Comparison of ENCODE assay signal across 8 cellular contexts in the genomic region with DNA sequence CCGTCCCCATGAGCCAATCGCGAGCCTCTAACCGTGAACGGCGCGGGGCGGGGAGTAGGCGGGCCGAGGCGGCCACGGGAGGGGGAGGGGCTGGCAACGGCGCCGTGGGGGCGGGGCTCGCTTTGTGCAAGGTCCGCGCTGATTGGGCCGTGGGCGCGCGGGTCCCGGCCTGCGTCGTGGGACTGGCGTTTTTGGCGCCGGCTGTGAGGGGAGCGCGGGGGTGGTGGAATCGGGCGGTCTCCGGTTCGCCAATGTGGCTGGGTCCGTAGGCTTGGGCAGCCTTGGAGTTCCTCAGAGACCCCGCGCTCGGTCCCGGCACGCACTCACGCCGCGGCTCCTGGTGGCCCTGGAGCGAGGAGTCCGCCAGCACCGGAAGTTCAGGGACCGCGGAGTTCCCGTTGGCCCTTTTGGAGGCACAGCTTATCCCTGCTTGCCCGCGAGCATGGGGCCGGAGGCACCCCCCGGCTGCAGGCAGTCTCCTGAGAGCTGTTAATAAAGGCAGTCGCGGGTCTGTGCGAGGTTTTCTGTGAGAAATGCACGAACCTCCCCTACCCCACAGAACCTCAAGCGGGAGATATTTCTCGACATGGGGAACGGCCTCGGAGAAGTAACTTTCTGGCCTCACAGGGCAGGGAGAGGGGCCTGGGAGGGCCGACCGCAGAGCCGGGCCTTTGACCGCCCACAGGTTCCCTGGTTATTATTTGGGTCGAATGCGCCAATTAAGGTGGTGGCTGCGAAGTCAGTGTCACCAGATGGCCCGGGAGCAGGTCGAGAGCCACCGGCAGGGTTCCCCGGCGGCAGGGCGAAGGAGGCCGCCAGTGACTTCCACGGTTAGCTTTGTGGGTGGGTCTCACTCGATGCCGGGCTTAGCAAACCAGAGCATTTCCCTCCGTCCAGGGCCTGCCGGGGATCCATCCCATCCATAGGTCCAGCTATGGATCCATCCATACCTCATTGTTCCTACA. TPM values are rescaled to one million over a fixed set of nuclear protein-coding genes. Genes with fewer than 3 reads are reported as not detected.
DNase-seq lines count a peak whose midpoint lies in the region; ATAC-seq and TF ChIP-seq lines count a peak whose summit lies in the region.

No MANE protein-coding gene starts in this region.

- POLR2A ChIA-PET in activated CD4-positive, alpha-beta memory T cell treated with anti-CD3 and anti-CD28 coated beads, Interleukin-2, amount 10 ng/mL, durations not matched to agents 7 days and 5 days (lab: Charles Lee) = interaction anchor here (0.7 to 10.7 kb wide), 43 partner anchors 12 to 1543 kb away, joined by 3 to 245 read pairs (median 4); a partner anchor contains a TSS

- peak overlapping the region; percentile 99 for H3K27ac Mint-ChIP-seq in activated CD4-positive, alpha-beta memory T cell treated with anti-CD3 and anti-CD28 coated beads, Interleukin-2, amount 10 ng/mL, durations not matched to agents 7 days and 5 days

- no peaks in the 10 kb centered on the region for H3K9me3 Mint-ChIP-seq in activated CD4-positive, alpha-beta memory T cell treated with anti-CD3 and anti-CD28 coated beads, Interleukin-2, amount 10 ng/mL, durations not matched to agents 7 days and 5 days

- TF ChIP-seq CTCF in GM13976 (IDR thresholded peaks at IDR 0.05; ENCODE audit: borderline replicate concordance, control extremely low read depth, extremely low read depth, insufficient read depth, missing control alignments) = no peak

- in situ Hi-C loops in GM13976 (cut with MboI; ENCODE audit: low sequenced_read_pairs, unreplicated experiment) = no loop called here

- H3K36me3 Mint-ChIP-seq in activated CD4-positive, alpha-beta memory T cell treated with anti-CD3 and anti-CD28 coated beads, Interleukin-2, amount 10 ng/mL, durations not matched to agents 7 days and 5 days (ENCODE audit: low read depth) = peaks cover 39% of the 10 kb centered on the region

- H3K4me3 Mint-ChIP-seq in activated CD4-positive, alpha-beta memory T cell treated with anti-CD3 and anti-CD28 coated beads, Interleukin-2, amount 10 ng/mL, durations not matched to agents 7 days and 5 days = peak overlapping the region; percentile 99

- CTCF ChIA-PET in activated CD4-positive, alpha-beta memory T cell treated with anti-CD3 and anti-CD28 coated beads, Interleukin-2, amount 10 ng/mL, durations not matched to agents 7 days and 5 days (lab: Charles Lee) = interaction anchor here (0.7 to 7.4 kb wide), 16 partner anchors 11 to 412 kb away, joined by 3 to 95 read pairs (median 4); no protein-coding TSS in a partner anchor

- DNase-seq in GM13976 (ENCODE audit: low spot score) (peak; percentile 99), NCI-H345 treated with DMSO at 0.1 percent for 48 hours (lab: John Stamatoyannopoulos, UW; ENCODE audit: unreplicated experiment) (peak; percentile 96), ecto neural progenitor cell (ENCODE audit: low spot score) (peak; percentile 99), medulla oblongata (ENCODE audit: extremely low spot score) (peak; percentile 98)
- DNase-seq in activated CD4-positive, alpha-beta memory T cell treated with anti-CD3 and anti-CD28 coated beads, Interleukin-2, amount 10 ng/mL, durations not matched to agents 7 days and 5 days = peak; percentile 99
- DNase-seq in stimulated activated CD4-positive, alpha-beta T cell treated with anti-CD3 and anti-CD28 coated beads, TNF-alpha, amount 100 ng/mL, for 48 hours (ENCODE audit: low read depth in 3 of 3) = peak; percentile 98 to 99 (median 99)

- peak; percentile 0 for ATAC-seq in HG02970 (IDR thresholded peaks at IDR 0.05; ENCODE audit: low FRiP score, unreplicated experiment)
- no peak for ATAC-seq in GM18907 (IDR thresholded peaks at IDR 0.05; ENCODE audit: unreplicated experiment)

- H3K4me1 Mint-ChIP-seq in activated CD4-positive, alpha-beta memory T cell treated with anti-CD3 and anti-CD28 coated beads, Interleukin-2, amount 10 ng/mL, durations not matched to agents 7 days and 5 days = peaks cover 53% of the 10 kb centered on the region

- H3K27me3 Mint-ChIP-seq in activated CD4-positive, alpha-beta memory T cell treated with anti-CD3 and anti-CD28 coated beads, Interleukin-2, amount 10 ng/mL, durations not matched to agents 7 days and 5 days = no peaks in the 10 kb centered on the region

RNA-seq across cellular contexts. Expression of a gene that starts 0.6 kb away (rescaled TPM):
- total RNA-seq in activated CD4-positive, alpha-beta memory T cell treated with anti-CD3 and anti-CD28 coated beads, Interleukin-2, amount 10 ng/mL, durations not matched to agents 7 days and 5 days = 100 to 1,000 TPM; 454 to 476 TPM
